Comparison of ENCODE assay signal across 20 cellular contexts in the genomic region with DNA sequence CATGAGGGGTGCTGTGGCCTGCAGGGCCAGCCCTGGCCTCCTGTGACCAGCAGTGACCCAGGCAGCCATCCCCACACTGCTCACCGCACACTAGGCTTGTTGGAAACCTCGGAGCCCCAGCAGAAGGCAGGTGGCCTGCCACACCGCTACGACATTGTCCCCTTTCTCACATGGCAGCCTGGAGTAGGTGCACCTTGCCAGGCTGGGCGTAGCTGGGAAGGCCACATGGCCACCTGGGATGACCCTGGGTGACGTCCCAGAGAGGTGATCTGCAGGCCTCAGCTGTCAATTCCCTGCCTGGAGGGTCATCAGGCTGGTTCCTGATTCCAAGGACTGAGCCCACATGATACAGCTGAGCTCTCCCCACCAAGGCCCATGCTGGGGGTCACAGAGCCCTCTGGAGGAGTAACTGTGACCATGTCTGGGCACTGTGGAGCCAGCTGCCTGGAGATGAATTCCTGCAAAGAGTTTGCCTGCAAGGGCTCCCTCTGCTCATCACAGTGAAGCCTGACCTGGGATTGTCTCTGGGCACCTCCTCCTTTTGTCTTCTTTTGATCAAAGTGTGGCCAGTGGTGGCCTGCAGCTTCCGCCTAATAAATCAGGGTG.
DNase-seq lines count a peak whose midpoint lies in the region; ATAC-seq and TF ChIP-seq lines count a peak whose summit lies in the region.
"Had no signal": no experiment of that assay in that cellular context is flagged by ENCODE, and none has a peak within 500 bp of the region (broad histone marks: within the 10 kb centered on the region; RNA-seq: fewer than 3 reads in every experiment).

No MANE protein-coding gene starts in this region.

- H3K27ac ChIP-seq in adrenal gland: peak overlapping the region; percentile 87 to 98 (median 94)
- H3K27ac ChIP-seq in heart right ventricle: peak overlapping the region; percentile 86 to 98 (median 93)
- peak overlapping the region in 6 of 8 donors; percentile 20 to 77 (median 72) for H3K27ac ChIP-seq in spleen
- H3K27ac ChIP-seq: C4-2B had no signal

- 43 to 100% (median 74%) methylated on average over 1 to 7 of the region's 7 CpGs for WGBS in adrenal gland, 4 donors
- 37 to 59% methylated on average over 7 of the region's 7 CpGs for WGBS in heart right ventricle, 2 donors
- WGBS in spleen, 5 donors: 50 to 75% (median 66%) methylated on average over 6 to 7 of the region's 7 CpGs

- TF ChIP-seq CTCF in adrenal gland (IDR thresholded peaks at IDR 0.05) (no peak), heart right ventricle (IDR thresholded peaks at IDR 0.05) (no peak), nephron progenitor cell (IDR thresholded peaks at IDR 0.05) (no peak), spleen (IDR thresholded peaks at IDR 0.05 in 8 of 11, conservative IDR thresholded peaks at IDR 0.05 in 3 of 11) (no peak)

- peaks cover 8% of the 10 kb centered on the region for H3K36me3 Mint-ChIP-seq in nephron progenitor cell (ENCODE audit: low read depth)
- no peaks in the 10 kb centered on the region for H3K36me3 Mint-ChIP-seq in activated T-cell treated with anti-CD3 and anti-CD28 coated beads, Interleukin-2, amount 50 U/mL, for 24 hours (ENCODE audit: low read depth)
- H3K36me3 Mint-ChIP-seq: natural killer cell treated with Interleukin-12 subunit alpha and Interleukin-12 subunit beta and Interleukin-15 and Interleukin-18, amount 100 ng/mL, for 72 hours had no signal

- peaks cover 15% of the 10 kb centered on the region for H3K27me3 Mint-ChIP-seq in nephron progenitor cell (ENCODE audit: low read depth, poor library complexity)
- H3K27me3 Mint-ChIP-seq in activated T-cell treated with anti-CD3 and anti-CD28 coated beads, Interleukin-2, amount 50 U/mL, for 24 hours: peaks cover 7% of the 10 kb centered on the region

- H3K4me3 Mint-ChIP-seq in nephron progenitor cell: no peak overlapping the region
- H3K4me3 Mint-ChIP-seq in activated T-cell treated with anti-CD3 and anti-CD28 coated beads, Interleukin-2, amount 50 U/mL, for 24 hours: no peak overlapping the region
- H3K4me3 Mint-ChIP-seq: endodermal cell; natural killer cell treated with Interleukin-12 subunit alpha and Interleukin-12 subunit beta and Interleukin-15 and Interleukin-18, amount 100 ng/mL, for 72 hours had no signal

- H3K27ac Mint-ChIP-seq in nephron progenitor cell: peak overlapping the region; percentile 75
- H3K27ac Mint-ChIP-seq in activated T-cell treated with anti-CD3 and anti-CD28 coated beads, Interleukin-2, amount 50 U/mL, for 24 hours: no peak overlapping the region
- H3K27ac Mint-ChIP-seq: endodermal cell; natural killer cell treated with Interleukin-12 subunit alpha and Interleukin-12 subunit beta and Interleukin-15 and Interleukin-18, amount 100 ng/mL, for 72 hours had no signal

- ATAC-seq in heart right ventricle: peak; percentile 15 to 70 (median 54)
- no peak for ATAC-seq in GM21360 (IDR thresholded peaks at IDR 0.05; ENCODE audit: unreplicated experiment)
- ATAC-seq: PC-3 had no signal

- peaks cover 21 to 32% of the 10 kb centered on the region in 2 donors for H3K4me1 ChIP-seq in adrenal gland (replicated peaks in 1 of 2)
- H3K4me1 ChIP-seq in heart right ventricle: peaks cover 6 to 38% (median 21%) of the 10 kb centered on the region in 9 donors
- peaks cover 0 to 19% (median 4%) of the 10 kb centered on the region in 6 donors for H3K4me1 ChIP-seq in spleen

- H3K4me3 ChIP-seq in adrenal gland (no peak overlapping the region), heart right ventricle (no peak overlapping the region), spleen (no peak overlapping the region)

- H3K9me3 ChIP-seq in adrenal gland (replicated peaks in 1 of 3): peaks cover 0 to 3% (median 0%) of the 10 kb centered on the region in 3 donors
- peaks cover 0 to 21% (median 11%) of the 10 kb centered on the region in 11 donors for H3K9me3 ChIP-seq in heart right ventricle
- peaks cover 2 to 30% (median 22%) of the 10 kb centered on the region in 8 donors for H3K9me3 ChIP-seq in spleen

- H3K36me3 ChIP-seq in adrenal gland (replicated peaks in 1 of 2) (no peaks in the 10 kb centered on the region), heart right ventricle (no peaks in the 10 kb centered on the region), spleen (no peaks in the 10 kb centered on the region)

- H3K27me3 ChIP-seq in adrenal gland (no peaks in the 10 kb centered on the region), heart right ventricle (no peaks in the 10 kb centered on the region), spleen (replicated peaks in 1 of 7) (peaks cover 0 to 3% (median 0%) of the 10 kb centered on the region in 7 donors)

- intact Hi-C loops in adrenal gland (cut with DNase I) (loop anchor here in 1 of 2 donors (10.0 kb wide), 1 partner anchor 115 kb away; no protein-coding TSS in a partner anchor), heart right ventricle (cut with DNase I) (loop anchor here in 4 of 10 donors (1.0 to 5.0 kb wide), 6 partner anchors 23 to 114 kb away; no protein-coding TSS in a partner anchor), spleen (cut with DNase I; ENCODE audit: low total_unique reads) (no loop called here)

- peaks cover 37% of the 10 kb centered on the region for H3K9me3 Mint-ChIP-seq in nephron progenitor cell
- H3K9me3 Mint-ChIP-seq in activated T-cell treated with anti-CD3 and anti-CD28 coated beads, Interleukin-2, amount 50 U/mL, for 24 hours: peaks cover 21% of the 10 kb centered on the region

- DNase-seq in adrenal gland (peak in 4 of 7 donors; percentile 41 to 58 (median 45)), heart right ventricle (no peak), nephron progenitor cell (no peak), spleen (peak; percentile 45), HuH-7.5 (ENCODE audit: low spot score) (no peak), NCI-H2196 (lab: John Stamatoyannopoulos, UW; ENCODE audit: unreplicated experiment) (no peak)
- no peak for DNase-seq in activated T-cell treated with anti-CD3 and anti-CD28 coated beads, Interleukin-2, amount 50 U/mL, for 24 hours
- DNase-seq: ACHN; activated CD4-positive, alpha-beta T cell treated with anti-CD3 and anti-CD28 coated beads for 48 hours; activated naive CD4-positive, alpha-beta T cell treated with anti-CD3 and anti-CD28 coated beads, Interleukin-2, amount 50 U/mL, for 16 hours; endodermal cell; GF-D8; HCEC 1CT; NCI-H1436; PC-3; stimulated activated CD4-positive, alpha-beta T cell treated with anti-CD3 and anti-CD28 coated beads, Interleukin-1b, Interleukin-23, amount 100 ng/mL, for 48 hours; stimulated activated naive CD4-positive, alpha-beta T cell treated with Interleukin-2 at 50 U/mL for 16 hours had no signal

- no peak for TF ChIP-seq POLR2A in adrenal gland (IDR thresholded peaks at IDR 0.05)
- no peak for TF ChIP-seq POLR2A in spleen (IDR thresholded peaks at IDR 0.05)

- H3K4me1 Mint-ChIP-seq in nephron progenitor cell: peaks cover 42% of the 10 kb centered on the region
- no peaks in the 10 kb centered on the region for H3K4me1 Mint-ChIP-seq in activated T-cell treated with anti-CD3 and anti-CD28 coated beads, Interleukin-2, amount 50 U/mL, for 24 hours (ENCODE audit: low read depth)
- H3K4me1 Mint-ChIP-seq: endodermal cell had no signal

Comparison
In these comparisons a context has a peak if more than half of its experiments do, and no peak if none do; other contexts are left out.
1. DNase-seq: peak in adrenal gland (4 of 7) and spleen (single experiment); none in heart right ventricle (0 of 2), nephron progenitor cell (single experiment), activated T-cell treated with anti-CD3 and anti-CD28 coated beads, Interleukin-2, amount 50 U/mL, for 24 hours (single experiment), HuH-7.5 (single experiment) and NCI-H2196 (single experiment).
2. Peak in every context shown above with its lines, with median percentiles within 50 percentile points of each other: H3K27ac ChIP-seq.